16 cellular contexts compared by ENCODE assay signal in genomic region chr3:38369186-38369585, GRCh38. TPM values are rescaled to one million over a fixed set of nuclear protein-coding genes. Genes with fewer than 3 reads are reported as not detected.
DNase-seq lines count a peak whose midpoint lies in the region; ATAC-seq and TF ChIP-seq lines count a peak whose summit lies in the region.
"Had no signal": no experiment of that assay in that cellular context is flagged by ENCODE, and none has a peak within 500 bp of the region (broad histone marks: within the 10 kb centered on the region; RNA-seq: fewer than 3 reads in every experiment).

No MANE protein-coding gene starts in this region.

- H3K27ac ChIP-seq in upper lobe of right lung, result no peak overlapping the region
- H3K27ac ChIP-seq: 22Rv1; A549; BLaER1 treated with 17β-estradiol and CSF1 and Interleukin-3, amounts not matched to agents 10 nM and 100 nM; C4-2B had no signal

- H3K4me1 ChIP-seq in upper lobe of right lung, result no peaks in the 10 kb centered on the region
- H3K4me1 ChIP-seq: A549, Caco-2 had no signal

- H3K27me3 ChIP-seq in upper lobe of right lung, result no peaks in the 10 kb centered on the region
- H3K27me3 ChIP-seq: BLaER1 treated with 17β-estradiol and CSF1 and Interleukin-3, amounts not matched to agents 10 nM and 100 nM had no signal

- peak; percentile 30 for DNase-seq in activated CD8-positive, alpha-beta memory T cell treated with anti-CD3 and anti-CD28 coated beads for 24 hours
- DNase-seq in activated CD8-positive, alpha-beta memory T cell treated with anti-CD3 and anti-CD28 coated beads, Interleukin-2, amount 50 U/mL, for 4 hours, result no peak
- DNase-seq in mesenteric fat pad (ENCODE audit: low spot score), result peak; percentile 69
- DNase-seq in upper lobe of right lung, result peak; percentile 30
- no peak for DNase-seq in stimulated activated CD4-positive, alpha-beta T cell treated with anti-CD3 and anti-CD28 coated beads, Interleukin-2, amount 100 ng/mL, for 24 hours
- DNase-seq: AML-193; Caco-2; Calu3; CD4-positive, alpha-beta T cell; CD8-positive, alpha-beta T cell; DMS79 treated with DMSO at 0.1 percent for 48 hours; GF-D8 had no signal

- TF ChIP-seq CTCF in upper lobe of right lung (IDR thresholded peaks at IDR 0.05), result no peak

- ATAC-seq in upper lobe of right lung, result no peak
- ATAC-seq: A549; CD8-positive, alpha-beta T cell had no signal

- H3K4me3 ChIP-seq in upper lobe of right lung, result no peak overlapping the region
- H3K4me3 ChIP-seq: A549; BLaER1 treated with 17β-estradiol and CSF1 and Interleukin-3, amounts not matched to agents 10 nM and 100 nM had no signal

- no peaks in the 10 kb centered on the region for H3K9me3 ChIP-seq in upper lobe of right lung
- H3K9me3 ChIP-seq: A549, Caco-2 had no signal

- intact Hi-C loops in upper lobe of right lung (cut with DNase I), result no loop called here

- no peaks in the 10 kb centered on the region for H3K36me3 ChIP-seq in upper lobe of right lung

RNA-seq across cellular contexts. Expression of gene XYLB, which starts 22.6 kb away (rescaled TPM):
- 5.2 TPM for total RNA-seq in mesenteric fat pad
- total RNA-seq in upper lobe of right lung, result 3.1 TPM

Comparison
In these comparisons a context has a peak if more than half of its experiments do, and no peak if none do; other contexts are left out.
1. DNase-seq: peak in activated CD8-positive, alpha-beta memory T cell treated with anti-CD3 and anti-CD28 coated beads for 24 hours (single experiment), mesenteric fat pad (single experiment) and upper lobe of right lung (single experiment); none in activated CD8-positive, alpha-beta memory T cell treated with anti-CD3 and anti-CD28 coated beads, Interleukin-2, amount 50 U/mL, for 4 hours (single experiment) and stimulated activated CD4-positive, alpha-beta T cell treated with anti-CD3 and anti-CD28 coated beads, Interleukin-2, amount 100 ng/mL, for 24 hours (0 of 2).